7 cellular contexts compared by ENCODE assay signal in genomic region chr6:2481307-2481706, GRCh38.
"Had no signal": no experiment of that assay in that cellular context is flagged by ENCODE, and none has a peak within 500 bp of the region (broad histone marks: within the 10 kb centered on the region; RNA-seq: fewer than 3 reads in every experiment).

No MANE protein-coding gene starts in this region.

- H3K9me3 ChIP-seq: HAP-1 had no signal

- DNase-seq: GM23248, GOT3, H7, IMR-90 had no signal

- H3K4me1 ChIP-seq: HAP-1 had no signal

- H3K36me3 ChIP-seq: HAP-1 had no signal

- ATAC-seq: HCT116, K562 had no signal

- H3K27ac ChIP-seq: GM23248 had no signal

- H3K4me3 ChIP-seq: GM23248, HAP-1, K562 had no signal

- FAIRE-seq: K562 had no signal
